In genomic region chrY:20990869-20991548, GRCh38 we compare ENCODE assay signal across 11 cellular contexts.
A peak's percentile ranks its signal among the peaks of the same experiment; 100 is the strongest.
DNase-seq lines count a peak whose midpoint lies in the region; ATAC-seq, FAIRE-seq and TF ChIP-seq lines count a peak whose summit lies in the region.
"Had no signal": no experiment of that assay in that cellular context is flagged by ENCODE, and none has a peak within 500 bp of the region (broad histone marks: within the 10 kb centered on the region; RNA-seq: fewer than 3 reads in every experiment).

No MANE protein-coding gene starts in this region.

- H3K4me3 Mint-ChIP-seq in central memory CD8-positive, alpha-beta T cell = peak overlapping the region; percentile 18

- TF ChIP-seq CTCF in D721Med (IDR thresholded peaks at IDR 0.05; ENCODE audit: insufficient read depth, missing control alignments) = no peak

- DNase-seq in left ventricle myocardium superior (no peak), cardiac septum (ENCODE audit: low spot score) (no peak), NK-92 (lab: John Stamatoyannopoulos, UW; ENCODE audit: unreplicated experiment) (no peak), D721Med (ENCODE audit: insufficient read length, low spot score) (no peak), inferior parietal cortex (ENCODE audit: extremely low spot score) (no peak), pons (ENCODE audit: low spot score) (no peak)
- peak in 1 of 2 donors; percentile 14 for DNase-seq in central memory CD8-positive, alpha-beta T cell (ENCODE audit: low spot score in 2 of 2)
- DNase-seq: NCI-H1436 treated with DMSO at 0.1 percent for 48 hours, PC-3 had no signal

- H3K9me3 Mint-ChIP-seq in central memory CD8-positive, alpha-beta T cell = no peaks in the 10 kb centered on the region

- peaks cover 22% of the 10 kb centered on the region for H3K4me1 Mint-ChIP-seq in central memory CD8-positive, alpha-beta T cell

- H3K27ac Mint-ChIP-seq in central memory CD8-positive, alpha-beta T cell (ENCODE audit: low read depth) = peak overlapping the region; percentile 51

- no peaks in the 10 kb centered on the region for H3K27me3 Mint-ChIP-seq in central memory CD8-positive, alpha-beta T cell

- ATAC-seq in left ventricle myocardium superior = peak; percentile 59
- peak; percentile 92 for ATAC-seq in HG03457 (IDR thresholded peaks at IDR 0.05; ENCODE audit: unreplicated experiment)
- ATAC-seq in central memory CD8-positive, alpha-beta T cell (replicated peaks; ENCODE audit: extremely low read depth, poor library complexity, severe bottlenecking) = peak; percentile 91
- ATAC-seq: PC-3 had no signal

- intact Hi-C loops in left ventricle myocardium superior (cut with micrococcal nuclease) = no loop called here
- intact Hi-C loops in cardiac septum (cut with DNase I) = no loop called here

- no peak for FAIRE-seq in D721Med (lab: Jason Lieb, UNC)
- FAIRE-seq: endometrium had no signal

- H3K36me3 Mint-ChIP-seq in central memory CD8-positive, alpha-beta T cell (ENCODE audit: insufficient read depth) = peaks cover 2% of the 10 kb centered on the region
